ENCODE assay signal across 8 cellular contexts in genomic region chr6:75600694-75601265, GRCh38. TPM values are rescaled to one million over a fixed set of nuclear protein-coding genes. Genes with fewer than 3 reads are reported as not detected.
A peak's percentile ranks its signal among the peaks of the same experiment; 100 is the strongest.
DNase-seq lines count a peak whose midpoint lies in the region; ATAC-seq, FAIRE-seq and TF ChIP-seq lines count a peak whose summit lies in the region.

No MANE protein-coding gene starts in this region.

- no peak overlapping the region for H4K91ac ChIP-seq in IMR-90 (ENCODE audit: insufficient read depth, low read depth, low read length)

- no peaks in the 10 kb centered on the region for H3K27me3 Mint-ChIP-seq in naive B cell

- H2BK120ac ChIP-seq in IMR-90 (ENCODE audit: low read depth, low read length), result peak overlapping the region; percentile 46; the same call in 1 of the 2 replicates

- H3K9me3 Mint-ChIP-seq in naive B cell, result no peaks in the 10 kb centered on the region

- H3K27ac ChIP-seq in IMR-90 (ENCODE audit: insufficient read depth, low read length) (peak overlapping the region; percentile 25; the same call in 1 of the 2 replicates), K562 (ENCODE audit: extremely low read depth, low read depth, low read length) (peak overlapping the region; percentile 95; the same call in 2 of the 3 replicates)

- in situ Hi-C loops in IMR-90 (cut with MboI; ENCODE audit: low sequenced_read_pairs) (no loop called here), K562 (cut with MboI) (no loop called here)

- H4K20me1 ChIP-seq in IMR-90 (ENCODE audit: insufficient read depth, low read length) (peaks cover 25% of the 10 kb centered on the region), K562 (replicated peaks; ENCODE audit: control insufficient read depth, insufficient read depth, low read length) (0 out of 2 replicates have a peak, but pooled peaks cover 5% of the 10 kb centered on the region)

- peaks cover 39 to 58% (median 55%) of the 10 kb centered on the region in 3 donors for H3K4me1 Mint-ChIP-seq in naive B cell

- POLR2A ChIA-PET in BJ (lab: Charles Lee), result no interaction called here
- POLR2A ChIA-PET in IMR-90 (lab: Charles Lee; ENCODE audit: unreplicated experiment), result no interaction called here
- POLR2A ChIA-PET in K562 (lab: Yijun Ruan, JAX), result interaction anchor here (3.6 kb wide), 1 partner anchor 10 kb away, joined by 15 read pairs; no protein-coding TSS in a partner anchor

- peak overlapping the region; percentile 4; the same call in 1 of the 2 replicates for H3K56ac ChIP-seq in IMR-90 (ENCODE audit: extremely low read depth, insufficient read depth, low read length)

- CTCF ChIA-PET in BJ (lab: Yijun Ruan, JAX), result interaction anchor here (0.9 kb wide), 1 partner anchor 15 kb away, joined by 5 read pairs; no protein-coding TSS in a partner anchor
- CTCF ChIA-PET in IMR-90 (lab: Yijun Ruan, JAX), result interaction anchor here (0.6 kb wide), 1 partner anchor 1959 kb away, joined by 4 read pairs; no protein-coding TSS in a partner anchor
- CTCF ChIA-PET in K562 (lab: Yijun Ruan, JAX; ENCODE audit: low intra/inter-chr PET ratio), result no interaction called here

- H3K27me3 ChIP-seq in BJ (ENCODE audit: control insufficient read depth, insufficient read depth, low read length), result no peaks in the 10 kb centered on the region
- H3K27me3 ChIP-seq in IMR-90 (ENCODE audit: control insufficient read depth, insufficient read depth, low read length), result no peaks in the 10 kb centered on the region
- no peaks in the 10 kb centered on the region for H3K27me3 ChIP-seq in K562 (ENCODE audit: control insufficient read depth in 2 of 2, insufficient read depth in 2 of 2, low read length in 2 of 2)

- TF ChIP-seq EP300 in K562 (IDR thresholded peaks at IDR 0.05; ENCODE audit: low read length), result no peak

- no peak overlapping the region for H2BK20ac ChIP-seq in IMR-90 (ENCODE audit: low read depth, low read length)

- no peaks in the 10 kb centered on the region for H3K36me3 Mint-ChIP-seq in naive B cell

- H3K9me1 ChIP-seq in IMR-90 (ENCODE audit: insufficient read depth, low read length) (no peaks in the 10 kb centered on the region), K562 (ENCODE audit: control insufficient read depth, insufficient read depth, low read length) (no peaks in the 10 kb centered on the region)

- H3K4me1 ChIP-seq in IMR-90 (ENCODE audit: control insufficient read depth, insufficient read depth, low read length), result peaks cover 1% of the 10 kb centered on the region; the same call in 1 of the 2 replicates
- peaks cover 8 to 17% of the 10 kb centered on the region in 2 experiments; a peak in 4 of 5 replicates for H3K4me1 ChIP-seq in K562 (replicated peaks in 1 of 2; ENCODE audit: control insufficient read depth in 2 of 2, insufficient read depth in 2 of 2, low read length in 2 of 2)

- no peaks in the 10 kb centered on the region for H3K36me3 ChIP-seq in BJ (ENCODE audit: control insufficient read depth, insufficient read depth, low read length)
- no peaks in the 10 kb centered on the region for H3K36me3 ChIP-seq in IMR-90 (ENCODE audit: control insufficient read depth, insufficient read depth, low read length)
- H3K36me3 ChIP-seq in K562 (ENCODE audit: control insufficient read depth, insufficient read depth, low read length), result peaks cover 6% of the 10 kb centered on the region; the same call in 1 of the 3 replicates

- no peak overlapping the region for H2AK5ac ChIP-seq in IMR-90 (ENCODE audit: low read depth, low read length)

- TF ChIP-seq POLR2A in IMR-90 (IDR thresholded peaks at IDR 0.05; ENCODE audit: low read depth, low read length) (no peak), K562 (conservative IDR thresholded peaks at IDR 0.05) (no peak)

- peak overlapping the region; percentile 71 to 100 (median 98) for H3K4me3 Mint-ChIP-seq in naive B cell

- H4K8ac ChIP-seq in IMR-90 (ENCODE audit: low read depth in 2 of 2, low read length in 2 of 2), result peak overlapping the region; percentile 22 to 89; a peak in 3 of 4 replicates

- no peak overlapping the region for H2BK15ac ChIP-seq in IMR-90 (ENCODE audit: low read depth, low read length)

- H3K18ac ChIP-seq in IMR-90 (ENCODE audit: low read depth, low read length), result no peak overlapping the region

- H2AFZ ChIP-seq in IMR-90 (replicated peaks; ENCODE audit: low read length, poor library complexity), result no peak overlapping the region
- peak overlapping the region; percentile 99 for H2AFZ ChIP-seq in K562 (ENCODE audit: low read depth, low read length)

- peak overlapping the region in 5 of 6 donors; percentile 94 to 99 (median 97) for H3K27ac Mint-ChIP-seq in naive B cell

- peak overlapping the region; percentile 50; the same call in 1 of the 2 replicates for H3K9ac ChIP-seq in IMR-90 (ENCODE audit: low read depth, low read length)
- peak overlapping the region in 1 of 2 experiments; percentile 94; a peak in 2 of 4 replicates for H3K9ac ChIP-seq in K562 (ENCODE audit: insufficient read depth in 1 of 2, low read depth in 2 of 2, low read length in 2 of 2)

- 100% methylated on average over 1 of the region's 11 CpGs; no CpG with 5 or more reads in 1 of the 2 experiments for WGBS in IMR-90 (ENCODE audit: extremely low coverage in 2 of 2, insufficient read length in 1 of 2), 2 experiments
- 50% methylated on average over 11 of the region's 11 CpGs for WGBS in K562 (ENCODE audit: insufficient coverage, low coverage, missing lambda C conversion rate)

- peak overlapping the region; percentile 96 for H3K4me2 ChIP-seq in IMR-90 (ENCODE audit: low read depth, low read length)
- peak overlapping the region; percentile 87; the same call in 1 of the 2 replicates for H3K4me2 ChIP-seq in K562 (ENCODE audit: insufficient read depth, low read length)

- H3K9me3 ChIP-seq in IMR-90 (ENCODE audit: control insufficient read depth, insufficient read depth, low read length) (no peaks in the 10 kb centered on the region), K562 (replicated peaks; ENCODE audit: control insufficient read depth, insufficient read depth, low read depth, low read length) (no peaks in the 10 kb centered on the region)

- intact Hi-C loops in IMR-90 (cut with micrococcal nuclease) (no loop called here), K562 (cut with micrococcal nuclease) (loop anchor here (10.0 kb wide), 1 partner anchor 316 kb away; the partner anchor contains the start of gene TMEM30A)

- BruUV-seq in IMR-90 (replicated peaks; lab: Mats Ljungman, UMichigan) (no TSS peak), K562 (replicated peaks; lab: Mats Ljungman, UMichigan) (TSS peak; percentile 88)

- peak overlapping the region; percentile 93 for H3K23ac ChIP-seq in IMR-90 (ENCODE audit: low read depth, low read length)

- dilution Hi-C loops in IMR-90 (cut with HindIII; ENCODE audit: low sequenced_read_pairs, unreplicated experiment), result no loop called here

- no peak for FAIRE-seq in K562 (lab: Jason Lieb, UNC)

- H2AK9ac ChIP-seq in IMR-90 (replicated peaks; ENCODE audit: low read depth, low read length, poor library complexity), result no peak overlapping the region

- peaks cover 0 to 32% of the 10 kb centered on the region in 2 experiments; a peak in 2 of 4 replicates for H3K79me1 ChIP-seq in IMR-90 (ENCODE audit: low read depth in 1 of 2, low read length in 2 of 2)

- H4K5ac ChIP-seq in IMR-90 (ENCODE audit: low read depth, low read length), result peak overlapping the region; percentile 24; the same call in 1 of the 2 replicates

- peak overlapping the region; percentile 78; the same call in 1 of the 2 replicates for H3K14ac ChIP-seq in IMR-90 (replicated peaks; ENCODE audit: low read depth, low read length)

- no peak for DNase-seq in BJ (ENCODE audit: low read depth)
- no peak for DNase-seq in IMR-90
- no peak for DNase-seq in K562 (ENCODE audit: extremely low read depth in 1 of 4, low spot score in 3 of 4)
- no peak for DNase-seq in naive B cell
- no peak for DNase-seq in NCI-H2081 treated with DMSO at 0.1 percent for 48 hours (lab: John Stamatoyannopoulos, UW)
- no peak for DNase-seq in stimulated activated CD4-positive, alpha-beta T cell treated with anti-CD3 and anti-CD28 coated beads, Interleukin-12 subunit alpha, Interleukin-12 subunit beta, amount 100 ng/mL, for 4 hours

- no peak for TF ChIP-seq CTCF in BJ (IDR thresholded peaks at IDR 0.05; ENCODE audit: insufficient read depth, low read depth, low read length)
- TF ChIP-seq CTCF in IMR-90 (conservative IDR thresholded peaks at IDR 0.05; ENCODE audit: low read depth, low read length), result no peak
- no peak for TF ChIP-seq CTCF in K562 (IDR thresholded peaks at IDR 0.05 in 2 of 3, conservative IDR thresholded peaks at IDR 0.05 in 1 of 3; ENCODE audit: insufficient read depth in 2 of 3, low read depth in 1 of 3, low read length in 3 of 3)

- H2BK5ac ChIP-seq in IMR-90 (ENCODE audit: low read depth, low read length, poor library complexity, severe bottlenecking), result peak overlapping the region; percentile 99

- peaks cover 44% of the 10 kb centered on the region for H3K79me2 ChIP-seq in K562 (ENCODE audit: control insufficient read depth, insufficient read depth, low read length)

- ATAC-seq in IMR-90 (ENCODE audit: low read depth), result no peak
- ATAC-seq in K562, result no peak
- ATAC-seq in naive B cell (ENCODE audit: low read depth in 2 of 2), result no peak
- no peak for ATAC-seq in GM18498 (IDR thresholded peaks at IDR 0.05; ENCODE audit: unreplicated experiment)
- ATAC-seq in GM18511 (IDR thresholded peaks at IDR 0.05; ENCODE audit: unreplicated experiment), result no peak

- peak overlapping the region; percentile 81; the same call in 1 of the 2 replicates for H3K4me3 ChIP-seq in BJ (ENCODE audit: low read depth, low read length)
- no peak overlapping the region for H3K4me3 ChIP-seq in IMR-90 (ENCODE audit: insufficient read depth, low read depth, low read length)
- H3K4me3 ChIP-seq in K562, result no peak overlapping the region

- H3K4ac ChIP-seq in IMR-90 (ENCODE audit: low read depth, low read length), result peak overlapping the region; percentile 49; the same call in 1 of the 2 replicates

- TF ChIP-seq RAD21 in IMR-90 (IDR thresholded peaks at IDR 0.05; ENCODE audit: low read length) (no peak), K562 (CRISPR knock-in tag; conservative IDR thresholded peaks at IDR 0.05 in 1 of 2, IDR thresholded peaks at IDR 0.05 in 1 of 2) (no peak)

RNA-seq across cellular contexts. Expression of gene SENP6, which starts 0.9 kb away (rescaled TPM):
- polyA plus RNA-seq in BJ (2011; rRNA removed) (9.9 and 25.3 TPM in 2 replicates), IMR-90 (2012; rRNA removed) (16.9 and 23.1 TPM in 2 replicates), K562 (2011; rRNA removed) (33.6 and 43.7 TPM in 2 replicates), K562 (2014; fragmentation: Illumina TruSeq; extraction: Trizol) (48.2 and 57.7 TPM in 2 replicates), K562 (2014; fragmentation: Nextera tagmentation; extraction: Ambion mirVana) (10 to 100 TPM; 11.1 to 12.6 TPM), K562 (2014; rRNA removed) (42.2 and 46.8 TPM in 2 replicates), naive B cell (ENCODE audit: low read depth in 6 of 6) (10 to 100 TPM; 48.8 to 79.7 (median 62.1) TPM)
- 10.8 and 20.6 TPM in 2 replicates for polyA minus RNA-seq in BJ (2011; rRNA and poly(A)+ RNA removed)
- total RNA-seq in IMR-90 (2012; rRNA removed) (25.8 and 48.3 TPM in 2 replicates), K562 (2014; rRNA removed) (31.4 and 37.8 TPM in 2 replicates), K562 (2014; rRNA removed; fragmentation: Illumina TruSeq; extraction: Trizol) (79.4 and 89.9 TPM in 2 replicates), K562 (2015; rRNA removed; fragmentation: Illumina TruSeq; extraction: Trizol) (59.7 and 65.9 TPM in 2 replicates), K562 (2021) (52.9 and 60.2 TPM in 2 replicates)
- 6.5 and 11.7 TPM in 2 replicates for polyA plus RNA-seq in IMR-90 (2012; cell fraction: cytosol; rRNA removed)
- polyA plus RNA-seq in IMR-90 (2012; cell fraction: nucleus; rRNA removed; ENCODE audit: low replicate concordance), result 9.3 and 35.2 TPM in 2 replicates
- 48.5 and 222 TPM in 2 replicates for total RNA-seq in K562 (2011; cell fraction: chromatin; rRNA removed; ENCODE audit: low replicate concordance)
- total RNA-seq in K562 (2011; cell fraction: nucleolus; rRNA removed), result 23.3 and 32.6 TPM in 2 replicates
- total RNA-seq in K562 (2011; cell fraction: nucleoplasm; rRNA removed), result 72.3 and 122 TPM in 2 replicates
- 5.2 and 9.1 TPM in 2 replicates for polyA plus RNA-seq in K562 (2011; cell fraction: cytosol; rRNA removed)
- 21.5 and 23.7 TPM in 2 replicates for polyA plus RNA-seq in K562 (2011; cell fraction: nucleus; rRNA removed)
- 32.8 and 39.2 TPM in 2 replicates for polyA plus RNA-seq in K562 (2012)
- 55.8 and 68.9 TPM in 2 replicates for polyA minus RNA-seq in K562 (2011; rRNA and poly(A)+ RNA removed)
- polyA minus RNA-seq in K562 (2011; cell fraction: cytosol; rRNA and poly(A)+ RNA removed), result 15.6 and 21.2 TPM in 2 replicates
- polyA minus RNA-seq in K562 (2011; cell fraction: nucleus; rRNA and poly(A)+ RNA removed), result 43.8 and 69.5 TPM in 2 replicates
